Comparison of ENCODE assay signal across 18 cellular contexts in the genomic region with DNA sequence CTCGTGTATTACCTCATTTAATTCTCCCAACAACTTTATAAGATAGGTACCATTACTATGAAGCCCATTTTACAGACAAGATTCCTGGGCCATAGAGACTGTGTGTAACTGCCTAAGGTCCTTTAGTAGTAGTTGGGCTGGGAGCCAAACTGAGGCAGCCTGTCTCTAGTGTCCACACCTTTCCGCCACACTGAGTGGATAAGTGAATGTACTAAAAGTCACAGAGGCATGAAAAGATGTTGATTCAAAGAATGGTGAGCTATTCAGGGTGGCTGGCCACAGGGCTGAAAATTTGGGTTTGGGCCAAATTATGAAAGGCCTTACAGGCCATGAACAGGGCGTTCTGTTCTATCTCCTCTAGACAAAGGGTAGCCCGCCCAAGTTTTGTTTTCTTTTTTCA. TPM values are rescaled to one million over a fixed set of nuclear protein-coding genes. Genes with fewer than 3 reads are reported as not detected.
"Had no signal": no experiment of that assay in that cellular context is flagged by ENCODE, and none has a peak within 500 bp of the region (broad histone marks: within the 10 kb centered on the region; RNA-seq: fewer than 3 reads in every experiment).

No MANE protein-coding gene starts in this region.

- H3K36me3 ChIP-seq: lower lobe of right lung, stomach, thoracic aorta, uterus, WERI-Rb-1 had no signal

- H3K4me1 ChIP-seq: lower lobe of right lung, stomach, uterus had no signal

- ATAC-seq: activated CD4-positive, alpha-beta T cell treated with anti-CD3 and anti-CD28 coated beads for 36 hours; activated CD8-positive, alpha-beta T cell treated with anti-CD3 and anti-CD28 coated beads, Interleukin-2, amount 10 ng/mL, durations not matched to agents 7 days and 5 days; left cardiac atrium; lower lobe of right lung; right cardiac atrium had no signal

- FAIRE-seq: bronchial epithelial cell, small intestine had no signal

- H3K27ac ChIP-seq: lower lobe of right lung, stomach, thoracic aorta, uterus, WERI-Rb-1 had no signal

- H3K4me3 ChIP-seq: lower lobe of right lung, stomach, thoracic aorta, uterus had no signal

- H3K9me3 ChIP-seq: lower lobe of right lung, stomach, thoracic aorta, uterus had no signal

- H3K27me3 ChIP-seq: stomach, uterus had no signal

- DNase-seq: activated CD4-positive, alpha-beta T cell treated with anti-CD3 and anti-CD28 coated beads for 36 hours; activated CD8-positive, alpha-beta memory T cell treated with anti-CD3 and anti-CD28 coated beads, Interleukin-2, amount 50 U/mL, for 48 hours; activated CD8-positive, alpha-beta T cell treated with anti-CD3 and anti-CD28 coated beads, Interleukin-2, amount 10 ng/mL, durations not matched to agents 7 days and 5 days; activated naive CD8-positive, alpha-beta T cell treated with anti-CD3 and anti-CD28 coated beads, Interleukin-2, amount 10 ng/mL, durations not matched to agents 7 days and 5 days; aorta; endodermal cell; glutamatergic neuron; left cardiac atrium; lower lobe of right lung; midbrain; posterior cingulate gyrus; right cardiac atrium; small intestine; stomach; uterus; WERI-Rb-1 had no signal

RNA-seq across cellular contexts. Expression of a gene that starts 11.0 kb away (rescaled TPM):
- total RNA-seq: activated CD8-positive, alpha-beta T cell treated with anti-CD3 and anti-CD28 coated beads, Interleukin-2, amount 10 ng/mL, durations not matched to agents 7 days and 5 days had no signal
